1 cellular context compared by ENCODE assay signal in genomic region chr9:32069169-32069813, GRCh38.
TF ChIP-seq lines count a peak whose summit lies in the region.

No MANE protein-coding gene starts in this region.

TF ChIP-seq in WTC11, 78 proteins besides CTCF, POLR2A, EP300 and RAD21 (continued from another document):
- TF ChIP-seq TEAD4 (CRISPR knock-in tag; IDR thresholded peaks at IDR 0.05) = no peak
- no peak for TF ChIP-seq MAX (CRISPR knock-in tag; IDR thresholded peaks at IDR 0.05)
- no peak for TF ChIP-seq IRF2 (CRISPR knock-in tag; IDR thresholded peaks at IDR 0.05; ENCODE audit: borderline replicate concordance, low read depth)
- no peak for TF ChIP-seq SOX15 (CRISPR knock-in tag; IDR thresholded peaks at IDR 0.05)
- no peak for TF ChIP-seq TCF7 (CRISPR knock-in tag; IDR thresholded peaks at IDR 0.05; ENCODE audit: low read depth)
- TF ChIP-seq CBFB (CRISPR knock-in tag; IDR thresholded peaks at IDR 0.05; ENCODE audit: low read depth) = no peak
- no peak for TF ChIP-seq RELA (CRISPR knock-in tag; IDR thresholded peaks at IDR 0.05; ENCODE audit: borderline replicate concordance)
- TF ChIP-seq NFYB (CRISPR knock-in tag; conservative IDR thresholded peaks at IDR 0.05; ENCODE audit: low read depth) = no peak
- no peak for TF ChIP-seq PRRX2 (CRISPR knock-in tag; IDR thresholded peaks at IDR 0.05)
- no peak for TF ChIP-seq ZNF138 (CRISPR knock-in tag; conservative IDR thresholded peaks at IDR 0.05)
- TF ChIP-seq ARID4B (CRISPR knock-in tag; IDR thresholded peaks at IDR 0.05; ENCODE audit: borderline replicate concordance) = no peak
- TF ChIP-seq E2F4 (CRISPR knock-in tag; IDR thresholded peaks at IDR 0.05; ENCODE audit: borderline replicate concordance, low read depth) = no peak
- TF ChIP-seq HMGXB4 (CRISPR knock-in tag; IDR thresholded peaks at IDR 0.05) = no peak
- TF ChIP-seq ZNF281 (CRISPR knock-in tag; IDR thresholded peaks at IDR 0.05) = no peak
- TF ChIP-seq FOXJ3 (CRISPR knock-in tag; IDR thresholded peaks at IDR 0.05; ENCODE audit: borderline replicate concordance) = no peak
- TF ChIP-seq CDX4 (CRISPR knock-in tag; IDR thresholded peaks at IDR 0.05; ENCODE audit: borderline replicate concordance) = no peak
- no peak for TF ChIP-seq NFATC4 (CRISPR knock-in tag; IDR thresholded peaks at IDR 0.05)
TF ChIP-seq in WTC11: peak in this region for 0.
